ENCODE assay signal across 1 cellular context in the genomic region with DNA sequence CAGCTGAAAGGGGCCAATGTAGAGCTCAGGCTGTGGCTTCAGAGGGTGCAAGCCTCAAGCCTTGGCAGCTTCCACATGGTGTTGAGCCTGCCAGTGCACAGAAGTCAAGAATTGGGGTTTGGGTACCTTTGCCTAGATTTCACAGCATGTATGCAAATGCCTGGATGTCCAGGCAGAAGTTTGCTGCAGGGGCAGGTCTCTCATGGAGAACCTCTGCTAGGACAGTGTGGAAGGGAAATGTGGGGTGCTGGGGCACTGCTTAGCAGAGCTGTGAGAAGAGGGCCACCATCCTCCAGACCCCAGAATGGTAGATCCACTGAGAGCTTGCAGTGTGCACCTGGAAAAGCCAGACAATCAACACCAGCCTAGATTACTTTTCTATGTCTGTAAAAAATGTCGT.
A peak's percentile ranks its signal among the peaks of the same experiment; 100 is the strongest.
TF ChIP-seq lines count a peak whose summit lies in the region.

No MANE protein-coding gene starts in this region.

TF ChIP-seq in K562, 482 proteins besides CTCF, POLR2A, EP300 and RAD21:
- TF ChIP-seq CBX5 (IDR thresholded peaks at IDR 0.05; ENCODE audit: borderline replicate concordance, low read depth) (0 out of 2 replicates have a peak, but pooled peaks have one; percentile 40), TRIM28 (IDR thresholded peaks at IDR 0.05) (peak; percentile 62; the same call in 1 of the 2 replicates), CBX3 (IDR thresholded peaks at IDR 0.05; ENCODE audit: borderline replicate concordance in 1 of 2, low read length in 2 of 2) (peak in 1 of 2 experiments; percentile 68; a peak in 1 of 3 replicates)
